1 cellular context compared by ENCODE assay signal in genomic region chr18:25979358-25979727, GRCh38.
TF ChIP-seq lines count a peak whose summit lies in the region.

No MANE protein-coding gene starts in this region.

TF ChIP-seq in HepG2, 621 proteins besides CTCF, POLR2A, EP300 and RAD21 (continued from another document):
- no peak for TF ChIP-seq PBX3 (CRISPR knock-in tag; IDR thresholded peaks at IDR 0.05; ENCODE audit: borderline replicate concordance)
- TF ChIP-seq KMT2B (CRISPR knock-in tag; IDR thresholded peaks at IDR 0.05): no peak
- TF ChIP-seq BCL6 (CRISPR knock-in tag; IDR thresholded peaks at IDR 0.05): no peak
- no peak for TF ChIP-seq CREB1 (IDR thresholded peaks at IDR 0.05)
- TF ChIP-seq CREB1 (CRISPR knock-in tag; IDR thresholded peaks at IDR 0.05): no peak
- TF ChIP-seq BCL3 (CRISPR knock-in tag; IDR thresholded peaks at IDR 0.05): no peak
- no peak for TF ChIP-seq SIX1 (CRISPR knock-in tag; IDR thresholded peaks at IDR 0.05; ENCODE audit: borderline replicate concordance)
- no peak for TF ChIP-seq ZHX1 (CRISPR knock-in tag; IDR thresholded peaks at IDR 0.05; ENCODE audit: low read depth)
- TF ChIP-seq ZNF773 (CRISPR knock-in tag; IDR thresholded peaks at IDR 0.05; ENCODE audit: borderline replicate concordance): no peak
- TF ChIP-seq CREB3 (CRISPR knock-in tag; IDR thresholded peaks at IDR 0.05): no peak
- TF ChIP-seq ZXDC (CRISPR knock-in tag; IDR thresholded peaks at IDR 0.05): no peak
- no peak for TF ChIP-seq MAFF (IDR thresholded peaks at IDR 0.05; ENCODE audit: low read depth, low read length)
- no peak for TF ChIP-seq ZNF432 (CRISPR knock-in tag; IDR thresholded peaks at IDR 0.05; ENCODE audit: borderline replicate concordance)
- no peak for TF ChIP-seq HNRNPL (IDR thresholded peaks at IDR 0.05; ENCODE audit: low read depth, low read length)
